Comparison of ENCODE assay signal across 22 cellular contexts in the genomic region with DNA sequence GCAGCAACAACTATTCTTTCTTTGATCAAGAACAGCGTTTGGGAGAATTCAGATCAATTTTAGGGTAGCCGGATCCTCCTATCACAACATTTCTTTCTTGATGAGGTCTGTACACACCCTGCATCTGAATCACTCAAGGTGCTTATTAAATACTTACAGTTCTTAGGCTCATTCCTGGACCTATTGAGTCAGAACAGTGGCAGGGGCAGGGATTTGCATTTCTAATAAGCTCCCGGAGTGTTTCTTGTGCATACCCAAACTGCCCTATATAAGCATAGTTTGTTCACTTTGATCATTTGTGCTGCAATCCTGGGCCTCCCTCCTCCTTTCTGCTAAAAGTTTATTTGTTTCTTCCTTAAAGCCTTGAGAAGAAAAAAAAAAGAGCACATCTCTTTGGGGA.
"Had no signal": no experiment of that assay in that cellular context is flagged by ENCODE, and none has a peak within 500 bp of the region (broad histone marks: within the 10 kb centered on the region; RNA-seq: fewer than 3 reads in every experiment).

No MANE protein-coding gene starts in this region.

- H3K9me3 ChIP-seq: gastrocnemius medialis, heart right ventricle, left ventricle myocardium inferior, lower lobe of right lung, psoas muscle, spleen, testis, tibial nerve, upper lobe of right lung, vagina had no signal

- ATAC-seq: esophagus mucosa; gastrocnemius medialis; heart right ventricle; lower lobe of right lung; natural killer cell; psoas muscle; sciatic nerve; stimulated activated memory B cell treated with anti-CD40 and anti-IgM and Interleukin-4, amounts not matched to agents 10 μg/mL and 1 μg/mL and 100 μg/mL, for 72 hours; stimulated activated naive CD8-positive, alpha-beta T cell treated with anti-CD3 and anti-CD28 coated beads, Interleukin-15, amount 100 ng/mL, for 72 hours; upper lobe of right lung had no signal

- H3K4me1 ChIP-seq: gastrocnemius medialis, heart right ventricle, left ventricle myocardium inferior, lower lobe of right lung, psoas muscle, spleen, tibial nerve, upper lobe of right lung, vagina had no signal

- DNase-seq: effector CD4-positive, alpha-beta T cell; gastrocnemius medialis; heart right ventricle; left cardiac atrium; left ventricle myocardium inferior; lower lobe of right lung; natural killer cell; occipital lobe; psoas muscle; spleen; stimulated activated CD4-positive, alpha-beta T cell treated with anti-CD3 and anti-CD28 coated beads, Interleukin-15, amount 100 ng/mL, for 24 hours; stimulated activated CD4-positive, alpha-beta T cell treated with anti-CD3 and anti-CD28 coated beads, Interleukin-1b, Interleukin-23, amount 100 ng/mL, for 48 hours; stimulated activated CD4-positive, alpha-beta T cell treated with anti-CD3 and anti-CD28 coated beads, Interleukin-4, amount 100 ng/mL, for 24 hours; stimulated activated naive CD8-positive, alpha-beta T cell treated with anti-CD3 and anti-CD28 coated beads, Interleukin-15, amount 100 ng/mL, for 72 hours; testis; upper lobe of right lung had no signal

- H3K4me3 ChIP-seq: coronary artery, gastrocnemius medialis, heart right ventricle, left ventricle myocardium inferior, lower lobe of right lung, psoas muscle, spleen, testis, tibial nerve, upper lobe of right lung, vagina had no signal

- H3K27me3 ChIP-seq: gastrocnemius medialis, testis, tibial nerve, upper lobe of right lung, vagina had no signal

- H3K36me3 ChIP-seq: gastrocnemius medialis, heart right ventricle, left ventricle myocardium inferior, lower lobe of right lung, spleen, tibial nerve, upper lobe of right lung, vagina had no signal

- H3K27ac ChIP-seq: coronary artery, gastrocnemius medialis, heart right ventricle, left ventricle myocardium inferior, lower lobe of right lung, psoas muscle, spleen, testis, tibial nerve, upper lobe of right lung, vagina had no signal
